ENCODE assay signal across 9 cellular contexts in the genomic region with DNA sequence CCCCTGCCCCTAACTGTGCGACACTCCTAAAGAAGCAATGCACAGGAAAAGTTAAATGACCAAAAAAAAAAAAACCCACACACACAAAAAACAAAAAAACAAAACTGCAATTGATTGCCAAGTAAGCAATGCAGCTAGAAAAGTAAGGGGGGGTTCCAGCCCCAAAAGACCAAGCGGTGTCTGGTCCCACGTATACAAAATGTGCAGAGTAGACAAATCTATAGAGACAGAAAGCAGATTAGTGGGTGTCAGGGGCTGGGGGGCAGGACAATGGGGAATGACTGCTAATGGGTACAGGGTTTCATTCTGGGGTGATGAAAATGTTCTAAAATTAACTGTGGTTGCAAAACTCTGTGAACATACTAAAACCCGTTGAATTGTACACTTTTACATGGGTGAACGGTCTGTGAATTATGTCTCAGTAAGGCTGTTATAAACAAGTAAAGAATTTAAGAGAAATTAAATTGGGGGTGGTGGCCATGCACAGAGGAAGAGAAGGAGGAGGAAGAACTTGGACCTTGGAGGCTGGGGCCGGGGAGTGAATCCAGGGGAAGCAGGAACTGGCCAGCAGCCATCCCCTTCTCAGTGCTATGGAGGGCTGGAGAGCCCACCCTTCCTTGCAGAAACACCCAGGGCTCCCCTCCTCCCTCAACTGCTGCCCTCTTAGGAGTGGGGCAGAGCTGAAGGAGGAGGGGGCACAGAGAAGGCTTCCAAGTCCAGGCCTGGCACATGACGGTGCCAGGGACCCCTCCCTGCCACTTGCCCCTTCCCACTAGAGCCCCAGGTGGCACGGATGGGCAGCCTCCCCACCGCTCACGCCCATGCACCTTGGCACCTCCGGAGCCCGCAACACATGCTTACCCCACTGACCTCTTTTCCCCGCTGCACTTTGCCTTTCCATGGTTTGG. TPM values are rescaled to one million over a fixed set of nuclear protein-coding genes. Genes with fewer than 3 reads are reported as not detected.
DNase-seq lines count a peak whose midpoint lies in the region; ATAC-seq and TF ChIP-seq lines count a peak whose summit lies in the region.
"Had no signal": no experiment of that assay in that cellular context is flagged by ENCODE, and none has a peak within 500 bp of the region (broad histone marks: within the 10 kb centered on the region; RNA-seq: fewer than 3 reads in every experiment).

No MANE protein-coding gene starts in this region.

- H3K4me3 ChIP-seq in left lung = peak overlapping the region; percentile 25 to 68
- H3K4me3 ChIP-seq in testis = peak overlapping the region; percentile 55 to 67

- H3K36me3 Mint-ChIP-seq in activated CD8-positive, alpha-beta memory T cell treated with anti-CD3 and anti-CD28 coated beads, Interleukin-2, amount 10 ng/mL, durations not matched to agents 7 days and 5 days = peaks cover 18% of the 10 kb centered on the region
- peaks cover 18% of the 10 kb centered on the region for H3K36me3 Mint-ChIP-seq in activated naive CD8-positive, alpha-beta T cell treated with anti-CD3 and anti-CD28 coated beads, Interleukin-2, amount 50 U/mL, for 24 hours (ENCODE audit: low read depth)

- ATAC-seq in activated CD8-positive, alpha-beta memory T cell treated with anti-CD3 and anti-CD28 coated beads, Interleukin-2, amount 10 ng/mL, durations not matched to agents 7 days and 5 days = no peak
- no peak for ATAC-seq in activated naive CD8-positive, alpha-beta T cell treated with anti-CD3 and anti-CD28 coated beads, Interleukin-2, amount 50 U/mL, for 24 hours
- ATAC-seq in left lung (no peak), HG03159 (IDR thresholded peaks at IDR 0.05; ENCODE audit: unreplicated experiment) (no peak)

- TF ChIP-seq CTCF in left lung (IDR thresholded peaks at IDR 0.05) = no peak
- TF ChIP-seq CTCF in testis (IDR thresholded peaks at IDR 0.05) = no peak

- H3K27ac ChIP-seq in left lung (peak overlapping the region in 1 of 2 donors; percentile 92), testis (no peak overlapping the region)
- H3K27ac ChIP-seq: C4-2B had no signal

- no peaks in the 10 kb centered on the region for H3K36me3 ChIP-seq in left lung
- H3K36me3 ChIP-seq in testis (ENCODE audit: low read depth, missing control alignments) = no peaks in the 10 kb centered on the region

- peak overlapping the region; percentile 58 for H3K27ac Mint-ChIP-seq in activated CD8-positive, alpha-beta memory T cell treated with anti-CD3 and anti-CD28 coated beads, Interleukin-2, amount 10 ng/mL, durations not matched to agents 7 days and 5 days
- H3K27ac Mint-ChIP-seq in activated naive CD8-positive, alpha-beta T cell treated with anti-CD3 and anti-CD28 coated beads, Interleukin-2, amount 50 U/mL, for 24 hours = peak overlapping the region; percentile 73

- H3K27me3 Mint-ChIP-seq in activated CD8-positive, alpha-beta memory T cell treated with anti-CD3 and anti-CD28 coated beads, Interleukin-2, amount 10 ng/mL, durations not matched to agents 7 days and 5 days = no peaks in the 10 kb centered on the region
- H3K27me3 Mint-ChIP-seq in activated naive CD8-positive, alpha-beta T cell treated with anti-CD3 and anti-CD28 coated beads, Interleukin-2, amount 50 U/mL, for 24 hours = no peaks in the 10 kb centered on the region

- H3K9me3 Mint-ChIP-seq in activated CD8-positive, alpha-beta memory T cell treated with anti-CD3 and anti-CD28 coated beads, Interleukin-2, amount 10 ng/mL, durations not matched to agents 7 days and 5 days (ENCODE audit: low read depth) = no peaks in the 10 kb centered on the region
- H3K9me3 Mint-ChIP-seq in activated naive CD8-positive, alpha-beta T cell treated with anti-CD3 and anti-CD28 coated beads, Interleukin-2, amount 50 U/mL, for 24 hours = no peaks in the 10 kb centered on the region

- whole genome bisulfite sequencing in testis, 2 donors = 27 to 37% methylated on average over 13 of the region's 13 CpGs

- no peak for DNase-seq in activated CD8-positive, alpha-beta memory T cell treated with anti-CD3 and anti-CD28 coated beads, Interleukin-2, amount 10 ng/mL, durations not matched to agents 7 days and 5 days
- DNase-seq in activated CD8-positive, alpha-beta memory T cell treated with anti-CD3 and anti-CD28 coated beads, Interleukin-2, amount 50 U/mL, for 4 hours = no peak
- no peak for DNase-seq in activated naive CD8-positive, alpha-beta T cell treated with anti-CD3 and anti-CD28 coated beads, Interleukin-2, amount 50 U/mL, for 24 hours
- DNase-seq in left lung (no peak), testis (no peak), DMS 273 treated with DMSO at 0.1 percent for 48 hours (lab: John Stamatoyannopoulos, UW) (no peak), GM19238 (ENCODE audit: insufficient read length, low spot score) (no peak)

- H3K27me3 ChIP-seq in left lung (no peaks in the 10 kb centered on the region), testis (no peaks in the 10 kb centered on the region)

- H3K4me1 Mint-ChIP-seq in activated CD8-positive, alpha-beta memory T cell treated with anti-CD3 and anti-CD28 coated beads, Interleukin-2, amount 10 ng/mL, durations not matched to agents 7 days and 5 days = peaks cover 58% of the 10 kb centered on the region
- H3K4me1 Mint-ChIP-seq in activated naive CD8-positive, alpha-beta T cell treated with anti-CD3 and anti-CD28 coated beads, Interleukin-2, amount 50 U/mL, for 24 hours = peaks cover 66% of the 10 kb centered on the region

- H3K4me1 ChIP-seq in left lung (peaks cover 32 to 71% of the 10 kb centered on the region in 2 donors), testis (peaks cover 23% of the 10 kb centered on the region)

- H3K9me3 ChIP-seq in left lung = no peaks in the 10 kb centered on the region
- H3K9me3 ChIP-seq in testis = no peaks in the 10 kb centered on the region

- H3K4me3 Mint-ChIP-seq in activated CD8-positive, alpha-beta memory T cell treated with anti-CD3 and anti-CD28 coated beads, Interleukin-2, amount 10 ng/mL, durations not matched to agents 7 days and 5 days = peak overlapping the region; percentile 21
- H3K4me3 Mint-ChIP-seq in activated naive CD8-positive, alpha-beta T cell treated with anti-CD3 and anti-CD28 coated beads, Interleukin-2, amount 50 U/mL, for 24 hours = peak overlapping the region; percentile 69

- TF ChIP-seq POLR2A in testis (IDR thresholded peaks at IDR 0.05) = no peak

- CTCF ChIA-PET in activated CD8-positive, alpha-beta memory T cell treated with anti-CD3 and anti-CD28 coated beads, Interleukin-2, amount 10 ng/mL, durations not matched to agents 7 days and 5 days (lab: Charles Lee) = interaction anchor here (0.6 to 3.9 kb wide), 5 partner anchors 31 to 858 kb away, joined by 3 to 16 read pairs (median 4); no protein-coding TSS in a partner anchor

- intact Hi-C loops in left lung (cut with DNase I) (no loop called here), testis (cut with DNase I; ENCODE audit: low total_unique reads) (no loop called here)

RNA-seq across cellular contexts. Expression of a gene that starts 45.4 kb away (rescaled TPM):
- total RNA-seq in activated CD8-positive, alpha-beta memory T cell treated with anti-CD3 and anti-CD28 coated beads, Interleukin-2, amount 10 ng/mL, durations not matched to agents 7 days and 5 days = 10 to 100 TPM; 63.8 to 64.8 TPM
- 10 to 100 TPM; 22.9 to 37.1 TPM for total RNA-seq in left lung
- total RNA-seq in testis = 10 to 100 TPM; 54.9 to 59.8 TPM
- 30.4 TPM for polyA plus RNA-seq in testis (ENCODE audit: insufficient read depth, low read depth, low replicate concordance)
